17 cellular contexts compared by ENCODE assay signal in the genomic region with DNA sequence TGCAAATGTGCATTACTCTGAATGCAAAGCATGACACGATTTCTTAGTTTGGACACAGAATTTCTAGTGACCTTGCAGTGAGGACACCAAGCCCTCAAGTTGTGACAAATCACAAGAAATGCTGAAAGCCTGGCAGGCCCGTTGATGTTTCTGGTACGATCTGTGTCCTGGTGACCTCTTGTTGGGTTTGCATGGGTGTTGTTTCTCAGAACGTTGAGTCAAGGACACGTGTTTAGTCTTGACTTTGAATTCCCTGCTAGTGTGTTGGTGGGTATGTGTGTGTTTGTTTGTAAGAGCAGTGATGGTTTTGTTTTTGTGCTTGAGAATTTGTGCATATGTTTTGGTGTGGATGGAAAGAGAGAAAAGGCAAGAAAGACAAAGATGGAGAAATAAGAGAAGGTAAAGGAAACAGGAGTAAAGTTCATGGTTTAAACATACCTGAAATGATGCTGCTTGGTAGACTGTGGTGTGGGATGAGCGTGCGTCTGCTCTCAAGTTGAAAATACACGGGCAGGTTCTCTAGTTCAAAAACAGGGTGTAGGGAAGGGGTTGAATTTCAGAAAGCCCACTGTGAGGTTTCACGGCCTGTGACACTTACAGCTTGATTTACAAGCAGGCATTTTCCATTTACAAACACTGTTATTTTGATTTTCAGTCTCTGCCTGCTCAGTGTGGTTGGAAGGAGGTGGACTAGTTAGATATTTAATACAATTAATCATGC.
"Had no signal": no experiment of that assay in that cellular context is flagged by ENCODE, and none has a peak within 500 bp of the region (broad histone marks: within the 10 kb centered on the region; RNA-seq: fewer than 3 reads in every experiment).

No MANE protein-coding gene starts in this region.

- H3K9me3 ChIP-seq: adrenal gland, esophagus squamous epithelium, mucosa of descending colon, ovary, right lobe of liver, thyroid gland had no signal

- ATAC-seq: activated CD8-positive, alpha-beta memory T cell treated with anti-CD3 and anti-CD28 coated beads, Interleukin-2, amount 10 ng/mL, durations not matched to agents 7 days and 5 days; mucosa of descending colon; right lobe of liver had no signal

- H3K4me1 ChIP-seq: adrenal gland, right lobe of liver had no signal

- H3K36me3 ChIP-seq: adrenal gland, esophagus squamous epithelium, ovary, right lobe of liver, thyroid gland had no signal

- H3K27ac ChIP-seq: adrenal gland, ovary, right lobe of liver, thyroid gland had no signal

- H3K4me3 Mint-ChIP-seq: activated CD8-positive, alpha-beta memory T cell treated with anti-CD3 and anti-CD28 coated beads, Interleukin-2, amount 10 ng/mL, durations not matched to agents 7 days and 5 days; naive B cell had no signal

- H3K4me3 ChIP-seq: adrenal gland, esophagus squamous epithelium, mucosa of descending colon, ovary, right lobe of liver, thyroid gland had no signal

- H3K27ac Mint-ChIP-seq: activated CD8-positive, alpha-beta memory T cell treated with anti-CD3 and anti-CD28 coated beads, Interleukin-2, amount 10 ng/mL, durations not matched to agents 7 days and 5 days had no signal

- H3K36me3 Mint-ChIP-seq: activated naive CD4-positive, alpha-beta T cell treated with anti-CD3 and anti-CD28 coated beads, Interleukin-2, amount 50 U/mL, for 72 hours; naive B cell had no signal

- DNase-seq: activated CD4-positive, alpha-beta T cell treated with anti-CD3 and anti-CD28 coated beads, Interleukin-2, amount 50 U/mL, for 4 hours; activated CD8-positive, alpha-beta memory T cell treated with anti-CD3 and anti-CD28 coated beads, Interleukin-2, amount 10 ng/mL, durations not matched to agents 7 days and 5 days; activated effector memory CD4-positive, alpha-beta T cell treated with anti-CD3 and anti-CD28 coated beads, Interleukin-2, amount 50 U/mL, for 16 hours; activated T-cell treated with anti-CD3 and anti-CD28 coated beads, Interleukin-2, amount 50 U/mL, for 1 hour; adrenal gland; effector CD4-positive, alpha-beta T cell; esophagus squamous epithelium; mesenchymal stem cell; mucosa of descending colon; naive B cell; ovary; right lobe of liver; stimulated activated CD4-positive, alpha-beta T cell treated with anti-CD3 and anti-CD28 coated beads, Interleukin-15, amount 100 ng/mL, for 24 hours; stimulated activated CD4-positive, alpha-beta T cell treated with anti-CD3 and anti-CD28 coated beads, Interleukin-2, amount 100 ng/mL, for 48 hours; T-helper 9 cell; thyroid gland had no signal

- H3K27me3 ChIP-seq: adrenal gland, esophagus squamous epithelium, ovary, right lobe of liver, thyroid gland had no signal
